Comparison of ENCODE assay signal across 8 cellular contexts in genomic region chrX:12949927-12950656, GRCh38. TPM values are rescaled to one million over a fixed set of nuclear protein-coding genes. Genes with fewer than 3 reads are reported as not detected.
DNase-seq lines count a peak whose midpoint lies in the region; ATAC-seq and TF ChIP-seq lines count a peak whose summit lies in the region.

No MANE protein-coding gene starts in this region.

- H3K27me3 Mint-ChIP-seq in GM23338 (ENCODE audit: insufficient read depth, low read depth, poor library complexity), result peaks cover 2% of the 10 kb centered on the region

- intact Hi-C loops in right cardiac atrium (cut with DNase I), result loop anchor here in 2 of 4 donors (10.0 kb wide), 2 partner anchors 535 to 545 kb away; no protein-coding TSS in a partner anchor

- ATAC-seq in GM19023 (IDR thresholded peaks at IDR 0.05; ENCODE audit: unreplicated experiment) (peak; percentile 63), HG03342 (IDR thresholded peaks at IDR 0.05; ENCODE audit: unreplicated experiment) (peak; percentile 67), right cardiac atrium (peak; percentile 88 to 90), GM23338 (no peak)

- H4K20me1 ChIP-seq in GM23338 (replicated peaks; ENCODE audit: insufficient read depth), result no peaks in the 10 kb centered on the region

- H3K4me3 ChIP-seq in right cardiac atrium (ENCODE audit: low read length) (no peak overlapping the region), skin epidermis (peak overlapping the region in 1 of 7 experiments; percentile 12), GM23338 (no peak overlapping the region)

- H3K27me3 ChIP-seq in right cardiac atrium (ENCODE audit: control insufficient read depth, insufficient read depth) (no peaks in the 10 kb centered on the region), GM23338 (ENCODE audit: insufficient read depth) (no peaks in the 10 kb centered on the region)

- no peak overlapping the region for H2AFZ ChIP-seq in GM23338

- H3K36me3 ChIP-seq in GM23338 (ENCODE audit: insufficient read depth), result no peaks in the 10 kb centered on the region

- H3K4me1 ChIP-seq in right cardiac atrium (ENCODE audit: control insufficient read depth, insufficient read depth, low read length) (peaks cover 3% of the 10 kb centered on the region), GM23338 (ENCODE audit: insufficient read depth) (peaks cover 5% of the 10 kb centered on the region; the same call in 1 of the 2 replicates)

- no peaks in the 10 kb centered on the region; the same call in 2 of the 3 replicates for H3K36me3 Mint-ChIP-seq in GM23338 (ENCODE audit: low read depth)

- H3K9me3 Mint-ChIP-seq in GM23338, result no peaks in the 10 kb centered on the region; the same call in 2 of the 3 replicates

- H3K4me1 Mint-ChIP-seq in GM23338, result peaks cover 12% of the 10 kb centered on the region

- no peak overlapping the region for H3K4me3 Mint-ChIP-seq in GM23338

- H3K27ac ChIP-seq in right cardiac atrium (ENCODE audit: low read length), result peak overlapping the region; percentile 81
- peak overlapping the region in 19 of 21 experiments; percentile 1 to 88 (median 68) for H3K27ac ChIP-seq in skin epidermis
- H3K27ac ChIP-seq in GM23338 (ENCODE audit: low read depth), result no peak overlapping the region

- H3K4me2 ChIP-seq in GM23338, result no peak overlapping the region

- no peak overlapping the region for H3K27ac Mint-ChIP-seq in GM23338

- DNase-seq in SW480 (ENCODE audit: low spot score) (peak; percentile 83), amniotic epithelial cell (ENCODE audit: low read depth) (peak; percentile 92), right cardiac atrium (peak; percentile 76 to 87 (median 83)), NCI-H1105 (lab: John Stamatoyannopoulos, UW) (no peak), GM23338 (ENCODE audit: low spot score) (no peak)

- no peaks in the 10 kb centered on the region for H3K9me3 ChIP-seq in right cardiac atrium (ENCODE audit: control insufficient read depth, low read length)

- no peaks in the 10 kb centered on the region for H3K79me2 ChIP-seq in GM23338 (replicated peaks; ENCODE audit: insufficient read depth)

- no peaks in the 10 kb centered on the region for H3F3A ChIP-seq in GM23338 (replicated peaks; ENCODE audit: low read depth)

- no peaks in the 10 kb centered on the region for H3K9me2 ChIP-seq in GM23338 (ENCODE audit: insufficient read depth)

- TF ChIP-seq CTCF in GM23338 (conservative IDR thresholded peaks at IDR 0.05; ENCODE audit: low read depth in 2 of 2), result no peak

- WGBS in right cardiac atrium, result 20% methylated on average over 11 of the region's 11 CpGs

TF ChIP-seq in GM23338, 12 proteins besides CTCF, POLR2A, EP300 and RAD21:
- no peak for TF ChIP-seq EZH2phosphoT487 (IDR thresholded peaks at IDR 0.05; ENCODE audit: unreplicated experiment)
- no peak for TF ChIP-seq ZNF462 (CRISPR knock-in tag; IDR thresholded peaks at IDR 0.05)
- no peak for TF ChIP-seq POLR2AphosphoS5 (IDR thresholded peaks at IDR 0.05; ENCODE audit: low read depth)
- no peak for TF ChIP-seq EZH2 (IDR thresholded peaks at IDR 0.05; ENCODE audit: low read depth, unreplicated experiment)
- no peak for TF ChIP-seq STAT1 (IDR thresholded peaks at IDR 0.05; ENCODE audit: unreplicated experiment)
- TF ChIP-seq ZNF331 (CRISPR knock-in tag; IDR thresholded peaks at IDR 0.05; ENCODE audit: low read depth), result no peak

RNA-seq across cellular contexts. Expression of gene TMSB4X, which starts 24.8 kb away (rescaled TPM):
- total RNA-seq in right cardiac atrium, result 1,000 to 10,000 TPM; 1,054 to 1,542 (median 1,304) TPM
- polyA plus RNA-seq in right cardiac atrium, result 2,718 TPM
- 999 and 1,367 TPM in 2 replicates for total RNA-seq in GM23338 (2014; rRNA removed; shearing (Covaris generic))
- 6,191 and 6,226 TPM in 2 replicates for polyA plus RNA-seq in GM23338 (2016; fragmentation: Nextera tagmentation; extraction: Ambion mirVana)

RNA-seq across cellular contexts. Expression of gene TLR8, which starts 43.7 kb away (rescaled TPM):
- total RNA-seq in right cardiac atrium, result 1 to 10 TPM; 1.3 to 2.8 (median 2.1) TPM
- 0.14 TPM for polyA plus RNA-seq in right cardiac atrium
- total RNA-seq in GM23338 (2014; rRNA removed; shearing (Covaris generic)), result not detected in 2 replicates
- polyA plus RNA-seq in GM23338 (2016; fragmentation: Nextera tagmentation; extraction: Ambion mirVana), result not detected in 2 replicates

Comparison
In these comparisons a context has a peak if more than half of its experiments do, and no peak if none do; other contexts are left out.
1. DNase-seq: peak in SW480 (single experiment), amniotic epithelial cell (single experiment) and right cardiac atrium (3 of 3); none in NCI-H1105 (single experiment) and GM23338 (single experiment).